9 cellular contexts compared by ENCODE assay signal in the genomic region with DNA sequence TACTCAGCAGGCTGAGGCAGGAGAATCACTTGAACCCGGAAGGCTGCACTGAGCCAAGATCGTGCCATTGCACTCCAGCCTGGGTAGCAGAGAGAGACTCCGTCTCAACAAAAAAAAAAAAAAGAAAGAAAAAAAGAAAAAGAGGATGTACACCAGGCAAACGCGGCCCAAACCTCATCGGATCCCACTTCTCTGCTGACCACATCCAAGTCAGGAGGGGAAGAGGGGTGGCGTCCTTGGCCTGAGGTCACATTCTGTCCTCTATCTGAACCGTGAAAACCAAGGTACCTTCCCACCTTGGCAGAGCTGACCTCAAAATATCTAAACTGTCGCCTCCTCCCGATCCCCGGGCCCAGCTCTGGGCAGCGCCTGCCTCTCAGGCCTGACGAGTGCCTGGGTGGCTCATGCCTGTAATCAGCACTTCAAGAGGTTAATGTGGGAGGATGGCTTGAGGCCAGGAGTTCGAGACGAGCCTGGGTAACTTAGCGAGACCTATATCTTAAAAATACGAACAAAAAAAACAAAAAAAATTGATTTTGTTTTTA. TPM values are rescaled to one million over a fixed set of nuclear protein-coding genes. Genes with fewer than 3 reads are reported as not detected.
DNase-seq lines count a peak whose midpoint lies in the region; ATAC-seq and TF ChIP-seq lines count a peak whose summit lies in the region.
"Had no signal": no experiment of that assay in that cellular context is flagged by ENCODE, and none has a peak within 500 bp of the region (broad histone marks: within the 10 kb centered on the region; RNA-seq: fewer than 3 reads in every experiment).

No MANE protein-coding gene starts in this region.

- no peaks in the 10 kb centered on the region for H3K9me2 ChIP-seq in OCI-LY1 (ENCODE audit: low read depth, low read length)

- H3K9me3 Mint-ChIP-seq in endodermal cell: no peaks in the 10 kb centered on the region

- no peaks in the 10 kb centered on the region for H3K27me3 Mint-ChIP-seq in endodermal cell (ENCODE audit: insufficient read depth)

- H3K36me3 ChIP-seq in OCI-LY1 (ENCODE audit: insufficient read depth, low read length) (peaks cover 28% of the 10 kb centered on the region), endodermal cell (ENCODE audit: control insufficient read depth, insufficient read depth, low read length) (peaks cover 28% of the 10 kb centered on the region)

- H3K27me3 ChIP-seq in OCI-LY1 (ENCODE audit: insufficient read depth, low read length) (no peaks in the 10 kb centered on the region), endodermal cell (ENCODE audit: control insufficient read depth, insufficient read depth, low read length, poor library complexity, severe bottlenecking) (no peaks in the 10 kb centered on the region)

- no peaks in the 10 kb centered on the region for H3K4me1 Mint-ChIP-seq in endodermal cell

- no peaks in the 10 kb centered on the region for H3F3A ChIP-seq in OCI-LY1 (ENCODE audit: insufficient read depth, low read length)

- peaks cover 35% of the 10 kb centered on the region for H3K4me1 ChIP-seq in OCI-LY1 (ENCODE audit: insufficient read depth, low read length, severe bottlenecking)
- no peaks in the 10 kb centered on the region for H3K4me1 ChIP-seq in endodermal cell (ENCODE audit: control insufficient read depth, insufficient read depth, low read length)

- H3K36me3 Mint-ChIP-seq in endodermal cell (ENCODE audit: low read depth): peaks cover 24% of the 10 kb centered on the region

- intact Hi-C loops in posterior vena cava (cut with DNase I): no loop called here

- peak overlapping the region; percentile 76; the same call in 1 of the 2 replicates for H3K4me3 ChIP-seq in GM08714 (ENCODE audit: low read length)
- peak overlapping the region; percentile 87 for H3K4me3 ChIP-seq in OCI-LY1 (ENCODE audit: low read depth, low read length, poor library complexity, severe bottlenecking)
- peak overlapping the region; percentile 83 for H3K4me3 ChIP-seq in endodermal cell (ENCODE audit: low read length)

- H3K79me2 ChIP-seq in OCI-LY1 (ENCODE audit: insufficient read depth, low read length): no peaks in the 10 kb centered on the region

- no peak overlapping the region for H3K27ac Mint-ChIP-seq in endodermal cell

- WGBS in endodermal cell (ENCODE audit: insufficient coverage in 1 of 2, insufficient read length in 1 of 2), 2 experiments: 91 to 97% methylated on average over 14 to 17 of the region's 17 CpGs

- peak overlapping the region; percentile 77 for H3K4me2 ChIP-seq in OCI-LY1 (ENCODE audit: low read length)

- H3K4me3 Mint-ChIP-seq in endodermal cell: peak overlapping the region; percentile 72

- H3K27ac ChIP-seq in OCI-LY1 (ENCODE audit: low read depth, low read length, poor library complexity, severe bottlenecking): peak overlapping the region; percentile 27
- no peak overlapping the region for H3K27ac ChIP-seq in endodermal cell (ENCODE audit: low read depth, low read length)

- no peak for TF ChIP-seq CTCF in OCI-LY1 (IDR thresholded peaks at IDR 0.05; ENCODE audit: low read length)
- no peak for TF ChIP-seq CTCF in endodermal cell (conservative IDR thresholded peaks at IDR 0.05)

- H3K9ac ChIP-seq in OCI-LY1 (ENCODE audit: low read length) (peak overlapping the region; percentile 84; the same call in 1 of the 2 replicates), endodermal cell (ENCODE audit: extremely low read depth, low read length, poor library complexity, severe bottlenecking) (peak overlapping the region; percentile 75)

- H3K9me3 ChIP-seq in OCI-LY1 (ENCODE audit: low read length) (no peaks in the 10 kb centered on the region), endodermal cell (ENCODE audit: control insufficient read depth, low read length) (no peaks in the 10 kb centered on the region)

- no peak for DNase-seq in endodermal cell
- DNase-seq in posterior vena cava (ENCODE audit: low spot score): peak; percentile 65
- DNase-seq in NCI-H2029 treated with DMSO at 0.1 percent for 48 hours (lab: John Stamatoyannopoulos, UW): no peak
- DNase-seq in H4 (ENCODE audit: low spot score): no peak
- no peak for DNase-seq in T-helper 9 cell
- DNase-seq: dermis blood vessel endothelial cell had no signal

- ATAC-seq in GM18520 (IDR thresholded peaks at IDR 0.05; ENCODE audit: unreplicated experiment): no peak

- H4K20me1 ChIP-seq in OCI-LY1 (ENCODE audit: insufficient read depth, low read length): no peaks in the 10 kb centered on the region

- H2AFZ ChIP-seq in OCI-LY1 (ENCODE audit: low read length): no peak overlapping the region

RNA-seq across cellular contexts. Expression of gene RGL4, which starts 25.1 kb away (rescaled TPM):
- total RNA-seq in endodermal cell (not detected), posterior vena cava (1 to 10 TPM in 1 of 2 donors, under 1 TPM in 1; 0.24 to 1.7 TPM)
- polyA plus RNA-seq in endodermal cell (2013, experiment 1 of 2): not detected
- polyA plus RNA-seq in endodermal cell (2013, experiment 2 of 2): not detected
- not detected in 2 replicates for total RNA-seq in H4 (2014; rRNA removed; shearing (Covaris generic))
- total RNA-seq: dermis blood vessel endothelial cell had no signal

RNA-seq across cellular contexts. Expression of gene ZNF70, which starts 35.0 kb away (rescaled TPM):
- total RNA-seq in endodermal cell (1 to 10 TPM; 4.7 to 5.7 TPM), posterior vena cava (1 to 10 TPM; 6.2 to 7.7 TPM)
- 4.4 TPM for polyA plus RNA-seq in endodermal cell (2013, experiment 1 of 2)
- 3.8 TPM for polyA plus RNA-seq in endodermal cell (2013, experiment 2 of 2)
- 1.2 and 1.4 TPM in 2 replicates for total RNA-seq in H4 (2014; rRNA removed; shearing (Covaris generic))

RNA-seq across cellular contexts. Expression of gene VPREB3, which starts 38.3 kb away (rescaled TPM):
- total RNA-seq in endodermal cell: not detected
- not detected for polyA plus RNA-seq in endodermal cell (2013, experiment 1 of 2)
- polyA plus RNA-seq in endodermal cell (2013, experiment 2 of 2): not detected
- total RNA-seq in posterior vena cava: under 1 TPM in 1 of 2 donors, not detected in 1; 0.43 TPM
- not detected in 2 replicates for total RNA-seq in H4 (2014; rRNA removed; shearing (Covaris generic))
- total RNA-seq: dermis blood vessel endothelial cell had no signal

RNA-seq across cellular contexts. Expression of gene C22orf15, which starts 46.9 kb away (rescaled TPM):
- 1 to 10 TPM; 1.5 to 2.2 TPM for total RNA-seq in endodermal cell
- polyA plus RNA-seq in endodermal cell (2013, experiment 1 of 2): 2.7 TPM
- polyA plus RNA-seq in endodermal cell (2013, experiment 2 of 2): 3.0 TPM
- total RNA-seq in posterior vena cava: not detected
- not detected in 2 replicates for total RNA-seq in H4 (2014; rRNA removed; shearing (Covaris generic))
- total RNA-seq: dermis blood vessel endothelial cell had no signal

RNA-seq across cellular contexts. Expression of gene CHCHD10, which starts 51.9 kb away (rescaled TPM):
- total RNA-seq in endodermal cell: 100 to 1,000 TPM in 1 of 2 donors, 10 to 100 TPM in 1; 76.1 to 103 TPM
- 75.1 TPM for polyA plus RNA-seq in endodermal cell (2013, experiment 1 of 2)
- 66.0 TPM for polyA plus RNA-seq in endodermal cell (2013, experiment 2 of 2)
- total RNA-seq in posterior vena cava: 10 to 100 TPM; 59.0 to 68.7 TPM
- total RNA-seq in H4 (2014; rRNA removed; shearing (Covaris generic)): 0.72 and 14.9 TPM in 2 replicates
